ENCODE assay signal across 22 cellular contexts in the genomic region with DNA sequence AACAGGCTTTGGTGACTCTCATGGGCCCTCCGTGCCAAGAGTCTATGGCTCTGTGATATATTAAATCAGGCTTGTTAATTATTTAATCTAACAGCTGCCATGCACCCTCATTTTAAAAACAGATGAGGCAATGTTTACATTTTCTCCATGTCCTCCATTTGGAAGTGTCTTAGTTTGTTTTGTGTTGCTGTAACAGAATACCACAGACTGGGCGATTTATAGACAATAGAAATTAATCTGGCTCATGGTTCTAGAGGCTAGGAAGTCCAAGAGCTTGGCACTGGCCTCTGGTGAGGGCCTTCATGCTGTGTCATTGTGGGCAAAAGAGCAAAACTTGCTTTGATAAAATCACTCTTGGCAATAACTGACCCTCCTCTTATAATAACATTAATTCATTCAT. TPM values are rescaled to one million over a fixed set of nuclear protein-coding genes. Genes with fewer than 3 reads are reported as not detected.
DNase-seq lines count a peak whose midpoint lies in the region; ATAC-seq and TF ChIP-seq lines count a peak whose summit lies in the region.
"Had no signal": no experiment of that assay in that cellular context is flagged by ENCODE, and none has a peak within 500 bp of the region (broad histone marks: within the 10 kb centered on the region; RNA-seq: fewer than 3 reads in every experiment).

No MANE protein-coding gene starts in this region.

- CTCF ChIA-PET in PC-3 (lab: Charles Lee) = no interaction called here
- CTCF ChIA-PET in activated CD8-positive, alpha-beta T cell treated with anti-CD3 and anti-CD28 coated beads for 36 hours (lab: Charles Lee) = no interaction called here

- no peaks in the 10 kb centered on the region; the same call in 1 of the 2 replicates for H4K20me1 ChIP-seq in GM23338 (replicated peaks; ENCODE audit: insufficient read depth)
- no peaks in the 10 kb centered on the region for H4K20me1 ChIP-seq in PC-3 (ENCODE audit: low read length)

- DNase-seq in GM23338 (ENCODE audit: low spot score) (no peak), NCI-H2029 (lab: John Stamatoyannopoulos, UW) (peak; percentile 86), NCI-H774 (lab: John Stamatoyannopoulos, UW) (peak; percentile 58), PC-3 (no peak), amygdala (lab: John Stamatoyannopoulos, UW) (no peak)
- no peak for DNase-seq in activated CD8-positive, alpha-beta T cell treated with anti-CD3 and anti-CD28 coated beads for 36 hours
- DNase-seq: activated B cell treated with CpG ODN at 0.5 μM for 24 hours; activated CD4-positive, alpha-beta memory T cell treated with anti-CD3 and anti-CD28 coated beads for 36 hours; activated gamma-delta T cell; CD4-positive, CD25-positive, alpha-beta regulatory T cell; cortex of kidney; DMS79 treated with DMSO at 0.1 percent for 48 hours; kidney; NCI-H446; retina; stimulated activated CD4-positive, alpha-beta T cell treated with anti-CD3 and anti-CD28 coated beads, Interleukin-4, amount 100 ng/mL, for 24 hours; tibial artery had no signal

- H3K27me3 ChIP-seq in GM23338 (ENCODE audit: insufficient read depth) (no peaks in the 10 kb centered on the region), mucosa of rectum (ENCODE audit: control insufficient read depth in 2 of 2, insufficient read depth in 2 of 2, low read length in 2 of 2) (no peaks in the 10 kb centered on the region), PC-3 (ENCODE audit: low read length) (no peaks in the 10 kb centered on the region)
- H3K27me3 ChIP-seq: tibial artery had no signal

- H3K27ac Mint-ChIP-seq in GM23338 = 0 out of 2 replicates have a peak overlapping the region, but pooled peaks have one; percentile 54
- H3K27ac Mint-ChIP-seq in activated CD8-positive, alpha-beta T cell treated with anti-CD3 and anti-CD28 coated beads for 36 hours = no peak overlapping the region
- H3K27ac Mint-ChIP-seq: activated B cell treated with CpG ODN at 0.5 μM for 24 hours; activated CD4-positive, alpha-beta memory T cell treated with anti-CD3 and anti-CD28 coated beads for 36 hours; CD4-positive, CD25-positive, alpha-beta regulatory T cell; stimulated activated naive CD8-positive, alpha-beta T cell treated with anti-CD3 and anti-CD28 coated beads, Interleukin-15, Interleukin-2, amounts not matched to agents 100 ng/mL and 50 ng/mL, for 24 hours had no signal

- H3K9ac ChIP-seq in mucosa of rectum (ENCODE audit: low read depth in 1 of 2, low read length in 2 of 2) = no peak overlapping the region
- H3K9ac ChIP-seq in PC-3 (ENCODE audit: low read length) = no peak overlapping the region

- H3K4me3 ChIP-seq in GM23338 (no peak overlapping the region), mucosa of rectum (ENCODE audit: low read length in 2 of 2) (no peak overlapping the region), PC-3 (ENCODE audit: low read length) (no peak overlapping the region)
- H3K4me3 ChIP-seq: tibial artery had no signal

- H3K9me3 ChIP-seq in mucosa of rectum (ENCODE audit: control insufficient read depth in 2 of 2, low read length in 2 of 2) (no peaks in the 10 kb centered on the region), PC-3 (ENCODE audit: low read length) (no peaks in the 10 kb centered on the region)
- H3K9me3 ChIP-seq: tibial artery had no signal

- peaks cover 17% of the 10 kb centered on the region for H3K27me3 Mint-ChIP-seq in GM23338 (ENCODE audit: insufficient read depth, low read depth, poor library complexity)
- no peaks in the 10 kb centered on the region for H3K27me3 Mint-ChIP-seq in activated CD8-positive, alpha-beta T cell treated with anti-CD3 and anti-CD28 coated beads for 36 hours
- H3K27me3 Mint-ChIP-seq: activated CD4-positive, alpha-beta memory T cell treated with anti-CD3 and anti-CD28 coated beads for 36 hours; CD4-positive, CD25-positive, alpha-beta regulatory T cell; stimulated activated naive CD8-positive, alpha-beta T cell treated with anti-CD3 and anti-CD28 coated beads, Interleukin-15, Interleukin-2, amounts not matched to agents 100 ng/mL and 50 ng/mL, for 24 hours had no signal

- H3K4me2 ChIP-seq in GM23338 (no peak overlapping the region), PC-3 (ENCODE audit: low read length) (no peak overlapping the region)

- H2AFZ ChIP-seq in GM23338 (no peak overlapping the region), PC-3 (ENCODE audit: low read length) (no peak overlapping the region)

- H3K79me2 ChIP-seq in GM23338 (replicated peaks; ENCODE audit: insufficient read depth) (no peaks in the 10 kb centered on the region; the same call in none of the 2 replicates), PC-3 (ENCODE audit: low read length) (no peaks in the 10 kb centered on the region)

- H3K9me2 ChIP-seq in GM23338 (ENCODE audit: insufficient read depth) (no peaks in the 10 kb centered on the region; the same call in 1 of the 2 replicates), PC-3 (replicated peaks; ENCODE audit: low read length) (no peaks in the 10 kb centered on the region)

- 0 out of 2 replicates have a peak, but pooled peaks cover 3% of the 10 kb centered on the region for H3K36me3 ChIP-seq in GM23338 (ENCODE audit: insufficient read depth)
- H3K36me3 ChIP-seq in mucosa of rectum (ENCODE audit: control insufficient read depth in 2 of 2, insufficient read depth in 2 of 2, low read length in 2 of 2) = no peaks in the 10 kb centered on the region
- no peaks in the 10 kb centered on the region for H3K36me3 ChIP-seq in PC-3 (ENCODE audit: low read depth, low read length)
- H3K36me3 ChIP-seq: tibial artery had no signal

- H3K27ac ChIP-seq in GM23338 (ENCODE audit: low read depth) (0 out of 2 replicates have a peak overlapping the region, but pooled peaks have one; percentile 19), mucosa of rectum (ENCODE audit: low read depth in 2 of 2, low read length in 2 of 2) (peak overlapping the region; percentile 38 to 67), PC-3 (ENCODE audit: low read length) (no peak overlapping the region)
- H3K27ac ChIP-seq: tibial artery had no signal

- H3K9me3 Mint-ChIP-seq in GM23338 = no peaks in the 10 kb centered on the region
- no peaks in the 10 kb centered on the region for H3K9me3 Mint-ChIP-seq in activated CD8-positive, alpha-beta T cell treated with anti-CD3 and anti-CD28 coated beads for 36 hours
- H3K9me3 Mint-ChIP-seq: activated B cell treated with CpG ODN at 0.5 μM for 24 hours; activated CD4-positive, alpha-beta memory T cell treated with anti-CD3 and anti-CD28 coated beads for 36 hours; stimulated activated naive CD8-positive, alpha-beta T cell treated with anti-CD3 and anti-CD28 coated beads, Interleukin-15, Interleukin-2, amounts not matched to agents 100 ng/mL and 50 ng/mL, for 24 hours had no signal

- H3K4me3 Mint-ChIP-seq in GM23338 = no peak overlapping the region
- H3K4me3 Mint-ChIP-seq in activated CD8-positive, alpha-beta T cell treated with anti-CD3 and anti-CD28 coated beads for 36 hours = no peak overlapping the region
- H3K4me3 Mint-ChIP-seq: activated B cell treated with CpG ODN at 0.5 μM for 24 hours; activated CD4-positive, alpha-beta memory T cell treated with anti-CD3 and anti-CD28 coated beads for 36 hours; CD4-positive, CD25-positive, alpha-beta regulatory T cell; stimulated activated naive CD8-positive, alpha-beta T cell treated with anti-CD3 and anti-CD28 coated beads, Interleukin-15, Interleukin-2, amounts not matched to agents 100 ng/mL and 50 ng/mL, for 24 hours had no signal

- H3F3A ChIP-seq in GM23338 (replicated peaks; ENCODE audit: low read depth) (0 out of 2 replicates have a peak, but pooled peaks cover 8% of the 10 kb centered on the region), PC-3 (ENCODE audit: low read length, unreplicated experiment) (no peaks in the 10 kb centered on the region)

- POLR2A ChIA-PET in PC-3 (lab: Charles Lee; ENCODE audit: unreplicated experiment) = no interaction called here
- POLR2A ChIA-PET in activated CD8-positive, alpha-beta T cell treated with anti-CD3 and anti-CD28 coated beads for 36 hours (lab: Charles Lee) = no interaction called here

- no TSS peak for BruUV-seq in PC-3 (replicated peaks; lab: Mats Ljungman, UMichigan)

- ATAC-seq in GM23338 = no peak
- no peak for ATAC-seq in GM19023 (IDR thresholded peaks at IDR 0.05; ENCODE audit: unreplicated experiment)
- ATAC-seq in PC-3 = no peak
- ATAC-seq in activated CD8-positive, alpha-beta T cell treated with anti-CD3 and anti-CD28 coated beads for 36 hours = no peak

- intact Hi-C loops in PC-3 (cut with micrococcal nuclease) = no loop called here
- intact Hi-C loops in activated CD8-positive, alpha-beta T cell treated with anti-CD3 and anti-CD28 coated beads for 36 hours (cut with micrococcal nuclease) = no loop called here

- peaks cover 58% of the 10 kb centered on the region for H3K36me3 Mint-ChIP-seq in GM23338 (ENCODE audit: low read depth)
- H3K36me3 Mint-ChIP-seq in activated CD8-positive, alpha-beta T cell treated with anti-CD3 and anti-CD28 coated beads for 36 hours (ENCODE audit: low read depth) = no peaks in the 10 kb centered on the region
- H3K36me3 Mint-ChIP-seq: activated CD4-positive, alpha-beta memory T cell treated with anti-CD3 and anti-CD28 coated beads for 36 hours; CD4-positive, CD25-positive, alpha-beta regulatory T cell had no signal

- H3K4me1 ChIP-seq in GM23338 (ENCODE audit: insufficient read depth) (peaks cover 6% of the 10 kb centered on the region; the same call in 1 of the 2 replicates), mucosa of rectum (ENCODE audit: control insufficient read depth in 2 of 2, insufficient read depth in 2 of 2, low read length in 2 of 2) (peaks cover 11 to 13% of the 10 kb centered on the region in 2 donors), PC-3 (ENCODE audit: insufficient read depth, low read length) (0 out of 2 replicates have a peak, but pooled peaks cover 5% of the 10 kb centered on the region)
- H3K4me1 ChIP-seq: tibial artery had no signal

- no peak for TF ChIP-seq CTCF in GM23338 (conservative IDR thresholded peaks at IDR 0.05; ENCODE audit: low read depth in 2 of 2)
- TF ChIP-seq CTCF in PC-3 (conservative IDR thresholded peaks at IDR 0.05; ENCODE audit: low read depth, low read length) = no peak
- TF ChIP-seq CTCF in activated CD8-positive, alpha-beta T cell treated with anti-CD3 and anti-CD28 coated beads for 36 hours (IDR thresholded peaks at IDR 0.05) = no peak

- H3K4me1 Mint-ChIP-seq in GM23338 = peaks cover 38% of the 10 kb centered on the region
- H3K4me1 Mint-ChIP-seq in activated CD8-positive, alpha-beta T cell treated with anti-CD3 and anti-CD28 coated beads for 36 hours (ENCODE audit: low read depth) = no peaks in the 10 kb centered on the region
- H3K4me1 Mint-ChIP-seq: activated B cell treated with CpG ODN at 0.5 μM for 24 hours; CD4-positive, CD25-positive, alpha-beta regulatory T cell had no signal

TF ChIP-seq in GM23338, 12 proteins besides CTCF, POLR2A, EP300 and RAD21 (continues in another document):
- TF ChIP-seq NANOG (IDR thresholded peaks at IDR 0.05; ENCODE audit: borderline replicate concordance) = no peak

RNA-seq across cellular contexts. Expression of gene B3GALT5, which starts 58.0 kb away (rescaled TPM):
- 31.7 and 37.5 TPM in 2 replicates for total RNA-seq in GM23338 (2014; rRNA removed; shearing (Covaris generic))
- 6.2 TPM in 2 replicates for polyA plus RNA-seq in GM23338 (2016; fragmentation: Nextera tagmentation; extraction: Ambion mirVana)
- 0.58 and 1.5 TPM in 2 replicates for total RNA-seq in PC-3 (2014; rRNA removed)
- not detected for total RNA-seq in activated CD8-positive, alpha-beta T cell treated with anti-CD3 and anti-CD28 coated beads for 36 hours
- total RNA-seq: activated B cell treated with CpG ODN at 0.5 μM for 24 hours; activated CD4-positive, alpha-beta memory T cell treated with anti-CD3 and anti-CD28 coated beads for 36 hours; CD4-positive, CD25-positive, alpha-beta regulatory T cell; lung microvascular endothelial cell; omental fat pad had no signal
- polyA plus RNA-seq: CD4-positive, CD25-positive, alpha-beta regulatory T cell had no signal

Comparison
In these comparisons a context has a peak if more than half of its experiments do, and no peak if none do; other contexts are left out.
1. DNase-seq: peak in NCI-H2029 (single experiment) and NCI-H774 (single experiment); none in GM23338 (single experiment), PC-3 (single experiment), activated CD8-positive, alpha-beta T cell treated with anti-CD3 and anti-CD28 coated beads for 36 hours (single experiment) and amygdala (0 of 56).
2. RNA of gene B3GALT5, which starts 58.0 kb away (total RNA-seq): 31.7 to 37.5 TPM in GM23338; 0.58 to 1.5 TPM in PC-3 and not detected in activated CD8-positive, alpha-beta T cell treated with anti-CD3 and anti-CD28 coated beads for 36 hours; every median in the first group is over 10 times any median in the second.